In the genomic region with DNA sequence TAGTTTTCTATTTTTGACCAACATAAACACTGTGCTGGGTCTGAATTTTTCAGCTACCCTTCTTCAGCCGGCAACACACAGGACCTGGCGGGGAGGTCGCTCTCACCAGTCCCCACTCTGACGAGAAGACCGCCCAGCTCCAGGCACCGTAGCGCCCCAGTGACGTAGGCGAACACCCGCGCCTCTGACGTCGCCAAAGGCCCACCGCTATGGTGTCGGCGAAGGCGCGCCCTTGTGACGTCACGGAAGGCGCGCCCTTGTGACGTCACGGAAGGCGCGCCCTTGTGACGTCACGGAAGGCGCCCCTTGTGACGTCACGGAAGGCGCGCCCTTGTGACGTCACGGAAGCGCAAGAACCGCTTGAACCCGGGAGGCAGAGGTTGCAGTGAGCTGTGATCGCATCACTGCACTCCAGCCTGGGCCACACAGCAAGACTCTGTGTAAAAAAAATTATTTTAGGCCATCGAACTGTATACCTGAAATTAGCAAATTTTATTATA, we compare ENCODE assay signal across 8 cellular contexts.
DNase-seq lines count a peak whose midpoint lies in the region; ATAC-seq and TF ChIP-seq lines count a peak whose summit lies in the region.
"Not testable (repeated sequence)": the region's sequence is repeated elsewhere in the genome, so short reads cannot be mapped to it uniquely, and the experiment has no call there.

No MANE protein-coding gene starts in this region.

- ATAC-seq in CD8-positive, alpha-beta T cell, result peak; percentile 73
- ATAC-seq in GM21515 (IDR thresholded peaks at IDR 0.05; ENCODE audit: unreplicated experiment), result peak; percentile 94
- peak; percentile 67 for ATAC-seq in HG03558 (IDR thresholded peaks at IDR 0.05; ENCODE audit: extremely low read depth, unreplicated experiment)
- ATAC-seq in activated T-cell treated with anti-CD3 and anti-CD28 coated beads, Interleukin-2, amount 50 U/mL, for 72 hours (replicated peaks in 1 of 2), result peak; percentile 84 to 99
- ATAC-seq in effector memory CD8-positive, alpha-beta T cell (replicated peaks), result peak; percentile 98

- H3K4me1 Mint-ChIP-seq in CD8-positive, alpha-beta T cell (ENCODE audit: low read depth); activated T-cell treated with anti-CD3 and anti-CD28 coated beads, Interleukin-2, amount 50 U/mL, for 72 hours (ENCODE audit: low read depth); effector memory CD8-positive, alpha-beta T cell (ENCODE audit: low read depth in 2 of 2): not testable (repeated sequence)

- H3K9me3 ChIP-seq in CD8-positive, alpha-beta T cell (ENCODE audit: low read length), result not testable (repeated sequence)

- not testable (repeated sequence) for TF ChIP-seq CTCF in CD8-positive, alpha-beta T cell (IDR thresholded peaks at IDR 0.05)

- H3K36me3 ChIP-seq in CD8-positive, alpha-beta T cell (ENCODE audit: insufficient read depth, low read length), result not testable (repeated sequence)

- not testable (repeated sequence) for H3K4me3 ChIP-seq in CD8-positive, alpha-beta T cell (ENCODE audit: low read depth, low read length)

- H3K27ac Mint-ChIP-seq in CD8-positive, alpha-beta T cell, result peak overlapping the region; percentile 62
- peak overlapping the region; percentile 95 for H3K27ac Mint-ChIP-seq in activated T-cell treated with anti-CD3 and anti-CD28 coated beads, Interleukin-2, amount 50 U/mL, for 72 hours
- peak overlapping the region; percentile 94 to 97 for H3K27ac Mint-ChIP-seq in effector memory CD8-positive, alpha-beta T cell

- H3K27me3 ChIP-seq in CD8-positive, alpha-beta T cell (ENCODE audit: insufficient read depth, low read length), result not testable (repeated sequence)

- CTCF ChIA-PET in CD8-positive, alpha-beta T cell (lab: Charles Lee), result not testable (repeated sequence)

- not testable (repeated sequence) for H3K27me3 Mint-ChIP-seq in CD8-positive, alpha-beta T cell (ENCODE audit: low read depth); activated T-cell treated with anti-CD3 and anti-CD28 coated beads, Interleukin-2, amount 50 U/mL, for 72 hours (ENCODE audit: low read depth); effector memory CD8-positive, alpha-beta T cell

- H3K27ac ChIP-seq in CD8-positive, alpha-beta T cell (ENCODE audit: low read depth, low read length), result peak overlapping the region; percentile 59

- POLR2A ChIA-PET in CD8-positive, alpha-beta T cell (lab: Charles Lee), result interaction anchor here (0.6 kb wide), 1 partner anchor 221 kb away, joined by 3 read pairs; no protein-coding TSS in a partner anchor

- not testable (repeated sequence) for H3K4me1 ChIP-seq in CD8-positive, alpha-beta T cell (ENCODE audit: insufficient read depth, low read length)

- H3K9me3 Mint-ChIP-seq in CD8-positive, alpha-beta T cell; activated T-cell treated with anti-CD3 and anti-CD28 coated beads, Interleukin-2, amount 50 U/mL, for 72 hours; effector memory CD8-positive, alpha-beta T cell: not testable (repeated sequence)

- H3K4me3 Mint-ChIP-seq in CD8-positive, alpha-beta T cell, result peak overlapping the region; percentile 71
- peak overlapping the region; percentile 76 to 79 for H3K4me3 Mint-ChIP-seq in activated T-cell treated with anti-CD3 and anti-CD28 coated beads, Interleukin-2, amount 50 U/mL, for 72 hours
- peak overlapping the region; percentile 56 to 75 for H3K4me3 Mint-ChIP-seq in effector memory CD8-positive, alpha-beta T cell

- H3K36me3 Mint-ChIP-seq in CD8-positive, alpha-beta T cell; activated T-cell treated with anti-CD3 and anti-CD28 coated beads, Interleukin-2, amount 50 U/mL, for 72 hours (ENCODE audit: insufficient read depth in 2 of 2); effector memory CD8-positive, alpha-beta T cell (ENCODE audit: insufficient read depth): not testable (repeated sequence)

- peak; percentile 34 to 71 (median 65) for DNase-seq in CD8-positive, alpha-beta T cell
- DNase-seq in T-helper 1 cell (peak; percentile 17 to 72 (median 65)), mucosa of gallbladder (ENCODE audit: low spot score) (peak; percentile 40)
- peak; percentile 69 to 87 for DNase-seq in activated T-cell treated with anti-CD3 and anti-CD28 coated beads, Interleukin-2, amount 50 U/mL, for 72 hours
- DNase-seq in effector memory CD8-positive, alpha-beta T cell, result peak; percentile 58 to 61 (median 58)
- DNase-seq in stimulated activated CD8-positive, alpha-beta memory T cell treated with anti-CD3 and anti-CD28 coated beads, Interleukin-7, amount 100 ng/mL, for 1 hour (ENCODE audit: low read depth in 2 of 2), result peak; percentile 37 to 43

- intact Hi-C loops in CD8-positive, alpha-beta T cell (cut with DNase I, micrococcal nuclease), result not testable (repeated sequence)
